ENCODE assay signal across 25 cellular contexts in genomic region chr7:138773176-138773575, GRCh38. TPM values are rescaled to one million over a fixed set of nuclear protein-coding genes. Genes with fewer than 3 reads are reported as not detected.
A peak's percentile ranks its signal among the peaks of the same experiment; 100 is the strongest.
DNase-seq lines count a peak whose midpoint lies in the region; ATAC-seq and TF ChIP-seq lines count a peak whose summit lies in the region.
"Had no signal": no experiment of that assay in that cellular context is flagged by ENCODE, and none has a peak within 500 bp of the region (broad histone marks: within the 10 kb centered on the region; RNA-seq: fewer than 3 reads in every experiment).

No MANE protein-coding gene starts in this region.

- peaks cover 3% of the 10 kb centered on the region; the same call in 1 of the 2 replicates for H3K27me3 ChIP-seq in H9 (ENCODE audit: insufficient read depth, low read length)
- H3K27me3 ChIP-seq: BLaER1, SJSA1 had no signal

- no peak overlapping the region for H2BK120ac ChIP-seq in H9 (ENCODE audit: low read depth, low read length, poor library complexity, severe bottlenecking)

- H2AFZ ChIP-seq in H9 (ENCODE audit: low read length), result no peak overlapping the region

- no peak overlapping the region for H4K8ac ChIP-seq in H9 (replicated peaks; ENCODE audit: insufficient read length, low read depth, low read length)

- no peaks in the 10 kb centered on the region for H3K79me1 ChIP-seq in H9 (ENCODE audit: insufficient read depth, low read depth, low read length, poor library complexity, severe bottlenecking)

- no CpG with 5 or more reads among the region's 9 CpGs for WGBS in H9 (ENCODE audit: extremely low coverage, insufficient read length, low lambda C conversion rate)

- ATAC-seq in T-helper 17 cell (no peak), HG03159 (IDR thresholded peaks at IDR 0.05; ENCODE audit: unreplicated experiment) (no peak)
- ATAC-seq in stimulated activated memory B cell treated with anti-CD40 and anti-IgM and Interleukin-4, amounts not matched to agents 10 μg/mL and 1 μg/mL and 100 μg/mL, for 72 hours, result peak; percentile 6

- no peak overlapping the region for H2BK15ac ChIP-seq in H9 (ENCODE audit: low read depth, low read length)

- H2BK20ac ChIP-seq in H9 (ENCODE audit: low read depth, low read length, poor library complexity, severe bottlenecking), result no peak overlapping the region

- no peak overlapping the region for H3K56ac ChIP-seq in H9 (ENCODE audit: insufficient read length, low read depth, low read length)

- H4K20me1 ChIP-seq in H9 (ENCODE audit: control insufficient read depth, insufficient read depth, insufficient read length), result no peaks in the 10 kb centered on the region
- H4K20me1 ChIP-seq: BLaER1 had no signal

- H3K4me3 Mint-ChIP-seq in H9 (peak overlapping the region in 1 of 2 experiments; percentile 6; a peak in 1 of 5 replicates), T-helper 17 cell (no peak overlapping the region)
- no peak overlapping the region for H3K4me3 Mint-ChIP-seq in stimulated activated memory B cell treated with anti-CD40 and anti-IgM and Interleukin-4, amounts not matched to agents 10 μg/mL and 1 μg/mL and 100 μg/mL, for 72 hours

- H3K79me2 ChIP-seq in H9 (ENCODE audit: insufficient read depth, low read length), result no peaks in the 10 kb centered on the region

- DNase-seq in H9, result no peak
- DNase-seq in T-helper 17 cell, result no peak
- peak; percentile 59 for DNase-seq in mesenteric fat pad (ENCODE audit: low spot score)
- DNase-seq in GF-D8 (lab: John Stamatoyannopoulos, UW), result no peak
- no peak for DNase-seq in DMS153 treated with DMSO at 0.1 percent for 48 hours (lab: John Stamatoyannopoulos, UW; ENCODE audit: unreplicated experiment)
- DNase-seq: CD4-positive, CD25-positive, alpha-beta regulatory T cell; DMS153; NCI-H1092 treated with DMSO at 0.1 percent for 48 hours; NCI-H1436; NCI-H187; NCI-H2081 treated with DMSO at 0.1 percent for 48 hours; NCI-H2171 treated with DMSO at 0.1 percent for 48 hours; NCI-H526; NCI-H82; NK-92 treated with Interleukin-12 subunit alpha and Interleukin-12 subunit beta, amount 100 ng/mL, for 24 hours; Right ventricle myocardium superior; RPMI8226 had no signal

- H3K4me1 Mint-ChIP-seq in H9, result peaks cover 17 to 23% of the 10 kb centered on the region in 2 experiments
- H3K4me1 Mint-ChIP-seq in T-helper 17 cell, result peaks cover 7% of the 10 kb centered on the region
- H3K4me1 Mint-ChIP-seq in stimulated activated memory B cell treated with anti-CD40 and anti-IgM and Interleukin-4, amounts not matched to agents 10 μg/mL and 1 μg/mL and 100 μg/mL, for 72 hours, result no peaks in the 10 kb centered on the region
- H3K4me1 Mint-ChIP-seq: CD4-positive, CD25-positive, alpha-beta regulatory T cell had no signal

- H3K23ac ChIP-seq in H9 (ENCODE audit: insufficient read length, low read depth, low read length), result no peak overlapping the region

- no peaks in the 10 kb centered on the region for H3K36me3 Mint-ChIP-seq in H9 (ENCODE audit: insufficient read depth in 1 of 3, low read depth in 3 of 3)
- no peaks in the 10 kb centered on the region for H3K36me3 Mint-ChIP-seq in T-helper 17 cell (ENCODE audit: low read depth)
- no peaks in the 10 kb centered on the region for H3K36me3 Mint-ChIP-seq in stimulated activated memory B cell treated with anti-CD40 and anti-IgM and Interleukin-4, amounts not matched to agents 10 μg/mL and 1 μg/mL and 100 μg/mL, for 72 hours
- H3K36me3 Mint-ChIP-seq: CD4-positive, CD25-positive, alpha-beta regulatory T cell had no signal

- no peak overlapping the region for H2BK12ac ChIP-seq in H9 (ENCODE audit: insufficient read length, low read depth, low read length)

- H2AK5ac ChIP-seq in H9 (ENCODE audit: insufficient read length, low read length), result no peak overlapping the region

- H2BK5ac ChIP-seq in H9 (ENCODE audit: insufficient read length, low read length), result no peak overlapping the region

- no peak overlapping the region for H3K4ac ChIP-seq in H9 (ENCODE audit: low read depth, low read length)

- H3K9ac ChIP-seq in H9 (ENCODE audit: extremely low read depth, insufficient read length, low read length), result no peak overlapping the region
- H3K9ac ChIP-seq: BLaER1 had no signal

- no peak overlapping the region for H3K14ac ChIP-seq in H9 (ENCODE audit: insufficient read depth, low read length)

- H3T11ph ChIP-seq in H9 (ENCODE audit: low read length), result no peak overlapping the region

- H4K91ac ChIP-seq in H9 (ENCODE audit: insufficient read length, low read depth, low read length), result no peak overlapping the region

- H3K4me1 ChIP-seq in H9 (ENCODE audit: insufficient read depth, low read length), result peaks cover 4% of the 10 kb centered on the region
- H3K4me1 ChIP-seq: HAP-1, SJSA1 had no signal

- H3K23me2 ChIP-seq in H9 (ENCODE audit: insufficient read length, low read depth, low read length, poor library complexity, severe bottlenecking), result no peaks in the 10 kb centered on the region

- no peak overlapping the region for H4K5ac ChIP-seq in H9 (ENCODE audit: insufficient read length, low read depth, low read length)

- H3K9me3 ChIP-seq in H9 (ENCODE audit: control insufficient read depth, low read depth, low read length) (no peaks in the 10 kb centered on the region), T-helper 17 cell (ENCODE audit: control insufficient read depth, low read length, poor library complexity, severe bottlenecking) (no peaks in the 10 kb centered on the region)
- H3K9me3 ChIP-seq: BLaER1, HAP-1, SJSA1 had no signal

- TF ChIP-seq CTCF in H9 (conservative IDR thresholded peaks at IDR 0.05), result no peak

- H3K27ac ChIP-seq in H9 (ENCODE audit: insufficient read length, low read depth, low read length), result no peak overlapping the region
- H3K27ac ChIP-seq: BLaER1, HL-60, SJSA1 had no signal

- H3K27me3 Mint-ChIP-seq in H9 (ENCODE audit: low read depth) (peaks cover 7% of the 10 kb centered on the region), T-helper 17 cell (peaks cover 14% of the 10 kb centered on the region)
- peaks cover 21% of the 10 kb centered on the region for H3K27me3 Mint-ChIP-seq in stimulated activated memory B cell treated with anti-CD40 and anti-IgM and Interleukin-4, amounts not matched to agents 10 μg/mL and 1 μg/mL and 100 μg/mL, for 72 hours

- peak overlapping the region in 1 of 3 experiments; percentile 11; a peak in 1 of 7 replicates for H3K27ac Mint-ChIP-seq in H9
- peak overlapping the region; percentile 47 for H3K27ac Mint-ChIP-seq in T-helper 17 cell
- no peak overlapping the region for H3K27ac Mint-ChIP-seq in stimulated activated memory B cell treated with anti-CD40 and anti-IgM and Interleukin-4, amounts not matched to agents 10 μg/mL and 1 μg/mL and 100 μg/mL, for 72 hours

- no peak overlapping the region for H3K18ac ChIP-seq in H9 (ENCODE audit: insufficient read length, low read depth, low read length)

- H3K9me3 Mint-ChIP-seq in H9, result no peaks in the 10 kb centered on the region; a peak in 1 of 5 replicates
- H3K9me3 Mint-ChIP-seq in stimulated activated memory B cell treated with anti-CD40 and anti-IgM and Interleukin-4, amounts not matched to agents 10 μg/mL and 1 μg/mL and 100 μg/mL, for 72 hours, result no peaks in the 10 kb centered on the region

- H3K4me2 ChIP-seq in H9 (ENCODE audit: insufficient read depth, insufficient read length, low read length), result peak overlapping the region; percentile 11
- H3K4me2 ChIP-seq: BLaER1 had no signal

RNA-seq across cellular contexts. Expression of gene TMEM213, which starts 24.6 kb away (rescaled TPM):
- total RNA-seq in H9 (2021) (0.22 TPM in 1 of 2 replicates, not detected in the other), T-helper 17 cell (not detected), mesenteric fat pad (not detected)
- total RNA-seq: CD4-positive, CD25-positive, alpha-beta regulatory T cell; Daoy; G401; Right ventricle myocardium superior; SJSA1 had no signal

RNA-seq across cellular contexts. Expression of gene ATP6V0A4, which starts 24.8 kb away (rescaled TPM):
- total RNA-seq in H9 (2021), result 0.79 and 0.90 TPM in 2 replicates
- total RNA-seq in T-helper 17 cell, result not detected
- total RNA-seq in mesenteric fat pad, result not detected
- total RNA-seq: CD4-positive, CD25-positive, alpha-beta regulatory T cell; G401; Right ventricle myocardium superior had no signal
